18 cellular contexts compared by ENCODE assay signal in genomic region chr18:54873884-54874255, GRCh38. TPM values are rescaled to one million over a fixed set of nuclear protein-coding genes. Genes with fewer than 3 reads are reported as not detected.
DNase-seq lines count a peak whose midpoint lies in the region; ATAC-seq and TF ChIP-seq lines count a peak whose summit lies in the region.
"Had no signal": no experiment of that assay in that cellular context is flagged by ENCODE, and none has a peak within 500 bp of the region (broad histone marks: within the 10 kb centered on the region; RNA-seq: fewer than 3 reads in every experiment).

No MANE protein-coding gene starts in this region.

- H3K36me3 ChIP-seq in HAP-1 (replicated peaks): no peaks in the 10 kb centered on the region

- peak overlapping the region; percentile 69 for H3K27ac Mint-ChIP-seq in nephron progenitor cell
- H3K27ac Mint-ChIP-seq: B cell; CD4-positive, alpha-beta T cell had no signal

- H3K27me3 ChIP-seq in HAP-1 (ENCODE audit: low read depth) (no peaks in the 10 kb centered on the region), foreskin keratinocyte (no peaks in the 10 kb centered on the region)

- H3K4me1 Mint-ChIP-seq in nephron progenitor cell: no peaks in the 10 kb centered on the region
- H3K4me1 Mint-ChIP-seq: B cell had no signal

- ATAC-seq in foreskin keratinocyte: peak; percentile 53
- ATAC-seq in GM21447 (IDR thresholded peaks at IDR 0.05; ENCODE audit: unreplicated experiment): no peak
- no peak for ATAC-seq in GM18502 (IDR thresholded peaks at IDR 0.05; ENCODE audit: poor library complexity, unreplicated experiment)
- ATAC-seq: Panc1 had no signal

- H3K9me3 Mint-ChIP-seq in nephron progenitor cell: no peaks in the 10 kb centered on the region
- H3K9me3 Mint-ChIP-seq: CD4-positive, alpha-beta T cell had no signal

- H3K36me3 Mint-ChIP-seq in nephron progenitor cell (ENCODE audit: low read depth): no peaks in the 10 kb centered on the region

- H3K4me1 ChIP-seq in HAP-1 (no peaks in the 10 kb centered on the region), foreskin keratinocyte (no peaks in the 10 kb centered on the region)

- no peak overlapping the region for H3K4me3 ChIP-seq in HAP-1

- no peak for TF ChIP-seq CTCF in foreskin keratinocyte (conservative IDR thresholded peaks at IDR 0.05)
- TF ChIP-seq CTCF in nephron progenitor cell (IDR thresholded peaks at IDR 0.05): no peak

- in situ Hi-C loops in HAP-1 (cut with MboI; ENCODE audit: low sequenced_read_pairs): no loop called here

- H3K27me3 Mint-ChIP-seq in nephron progenitor cell (ENCODE audit: low read depth, poor library complexity): peaks cover 3% of the 10 kb centered on the region
- H3K27me3 Mint-ChIP-seq: B cell; CD4-positive, alpha-beta T cell had no signal

- DNase-seq in HAP-1 (ENCODE audit: low spot score in 2 of 2): peak; percentile 21 to 29
- DNase-seq in OCI-M1 (lab: John Stamatoyannopoulos, UW): peak; percentile 36
- peak; percentile 3 to 25 for DNase-seq in foreskin keratinocyte
- no peak for DNase-seq in nephron progenitor cell
- DNase-seq in germinal center (ENCODE audit: low spot score): no peak
- no peak for DNase-seq in epidermal melanocyte (ENCODE audit: insufficient read length, low spot score)
- DNase-seq: CD4-positive, alpha-beta T cell; DMS79; NCI-H1048; NCI-H1694; NCI-H2107; NCI-H446; NCI-H748 treated with DMSO at 0.1 percent for 48 hours; SHP77 treated with DMSO at 0.1 percent for 48 hours had no signal

- H3K9me3 ChIP-seq in HAP-1: no peaks in the 10 kb centered on the region

- H3K27ac ChIP-seq in foreskin keratinocyte: no peak overlapping the region

- H3K4me3 Mint-ChIP-seq in nephron progenitor cell: no peak overlapping the region
- H3K4me3 Mint-ChIP-seq: B cell; CD4-positive, alpha-beta T cell had no signal

RNA-seq across cellular contexts. Expression of gene RAB27B, which starts 45.6 kb away (rescaled TPM):
- total RNA-seq in foreskin keratinocyte: 2.4 and 4.3 TPM in 2 replicates
- 0.47 and 0.96 TPM in 2 replicates for polyA plus RNA-seq in foreskin keratinocyte

Comparison
In these comparisons a context has a peak if more than half of its experiments do, and no peak if none do; other contexts are left out.
1. DNase-seq: peak in HAP-1 (2 of 2), OCI-M1 (single experiment) and foreskin keratinocyte (2 of 2); none in nephron progenitor cell (single experiment), germinal center (single experiment) and epidermal melanocyte (single experiment).